Comparison of ENCODE assay signal across 1 cellular context in the genomic region with DNA sequence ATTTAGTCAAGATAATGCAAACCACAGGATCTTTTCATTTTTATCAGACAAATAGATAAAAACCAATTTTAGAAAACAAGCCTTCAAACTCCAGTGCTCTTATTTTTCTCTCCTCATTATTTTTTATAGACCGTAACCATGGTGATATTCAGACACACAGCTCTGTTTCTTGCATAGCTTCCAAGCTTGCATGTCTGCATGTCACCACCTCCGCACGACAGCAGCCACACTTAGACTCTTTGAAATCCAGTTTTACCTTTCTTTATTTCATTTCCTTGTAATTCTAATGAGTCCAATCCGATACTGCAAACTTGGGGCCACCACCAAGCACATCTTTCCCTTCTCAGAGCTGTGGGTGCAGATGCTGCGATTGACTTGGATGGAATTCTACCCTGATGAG.
TF ChIP-seq lines count a peak whose summit lies in the region.

No MANE protein-coding gene starts in this region.

TF ChIP-seq in WTC11, 78 proteins besides CTCF, POLR2A, EP300 and RAD21 (continued from another document):
- TF ChIP-seq ATF6 (CRISPR knock-in tag; IDR thresholded peaks at IDR 0.05) (no peak), E2F1 (CRISPR knock-in tag; IDR thresholded peaks at IDR 0.05) (no peak), TP53 (CRISPR knock-in tag; IDR thresholded peaks at IDR 0.05) (no peak), ZNF671 (CRISPR knock-in tag; IDR thresholded peaks at IDR 0.05) (no peak), SP1 (CRISPR knock-in tag; conservative IDR thresholded peaks at IDR 0.05) (no peak), ESRRA (CRISPR knock-in tag; IDR thresholded peaks at IDR 0.05; ENCODE audit: borderline replicate concordance) (no peak), SOX15 (CRISPR knock-in tag; IDR thresholded peaks at IDR 0.05) (no peak), OVOL2 (CRISPR knock-in tag; IDR thresholded peaks at IDR 0.05; ENCODE audit: borderline replicate concordance) (no peak), AFF4 (CRISPR knock-in tag; IDR thresholded peaks at IDR 0.05; ENCODE audit: borderline replicate concordance) (no peak), ETV6 (CRISPR knock-in tag; IDR thresholded peaks at IDR 0.05) (no peak), FOXK1 (CRISPR knock-in tag; IDR thresholded peaks at IDR 0.05) (no peak), CBFB (CRISPR knock-in tag; IDR thresholded peaks at IDR 0.05; ENCODE audit: low read depth) (no peak), CREB1 (CRISPR knock-in tag; IDR thresholded peaks at IDR 0.05) (no peak)
- TF ChIP-seq, protein P1, sequence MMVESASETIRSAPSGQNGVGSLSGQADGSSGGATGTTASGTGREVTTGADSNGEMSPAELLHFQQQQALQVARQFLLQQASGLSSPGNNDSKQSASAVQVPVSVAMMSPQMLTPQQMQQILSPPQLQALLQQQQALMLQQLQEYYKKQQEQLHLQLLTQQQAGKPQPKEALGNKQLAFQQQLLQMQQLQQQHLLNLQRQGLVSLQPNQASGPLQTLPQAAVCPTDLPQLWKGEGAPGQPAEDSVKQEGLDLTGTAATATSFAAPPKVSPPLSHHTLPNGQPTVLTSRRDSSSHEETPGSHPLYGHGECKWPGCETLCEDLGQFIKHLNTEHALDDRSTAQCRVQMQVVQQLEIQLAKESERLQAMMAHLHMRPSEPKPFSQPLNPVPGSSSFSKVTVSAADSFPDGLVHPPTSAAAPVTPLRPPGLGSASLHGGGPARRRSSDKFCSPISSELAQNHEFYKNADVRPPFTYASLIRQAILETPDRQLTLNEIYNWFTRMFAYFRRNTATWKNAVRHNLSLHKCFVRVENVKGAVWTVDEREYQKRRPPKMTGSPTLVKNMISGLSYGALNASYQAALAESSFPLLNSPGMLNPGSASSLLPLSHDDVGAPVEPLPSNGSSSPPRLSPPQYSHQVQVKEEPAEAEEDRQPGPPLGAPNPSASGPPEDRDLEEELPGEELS (CRISPR knock-in tag; IDR thresholded peaks at IDR 0.05), result no peak
TF ChIP-seq in WTC11: peak in this region for 0.
